ENCODE assay signal across 8 cellular contexts in genomic region chr20:17571153-17571527, GRCh38. TPM values are rescaled to one million over a fixed set of nuclear protein-coding genes. Genes with fewer than 3 reads are reported as not detected.
DNase-seq lines count a peak whose midpoint lies in the region; ATAC-seq, FAIRE-seq and TF ChIP-seq lines count a peak whose summit lies in the region.

No MANE protein-coding gene starts in this region.

- H4K91ac ChIP-seq in mesenchymal stem cell (ENCODE audit: low read length): no peak overlapping the region

- FAIRE-seq in K562 (lab: Jason Lieb, UNC) (no peak), HTR-8/SVneo (lab: Jason Lieb, UNC) (no peak)

- TF ChIP-seq CTCF in GM10248 (IDR thresholded peaks at IDR 0.05; ENCODE audit: control extremely low read depth, extremely low read depth, low read depth, missing control alignments): no peak
- no peak for TF ChIP-seq CTCF in K562 (IDR thresholded peaks at IDR 0.05 in 2 of 3, conservative IDR thresholded peaks at IDR 0.05 in 1 of 3; ENCODE audit: insufficient read depth in 2 of 3, low read depth in 1 of 3, low read length in 3 of 3)

- no peak overlapping the region for H2BK5ac ChIP-seq in mesenchymal stem cell (ENCODE audit: low read depth, low read length, poor library complexity, severe bottlenecking)

- no peaks in the 10 kb centered on the region for H3K9me1 ChIP-seq in K562 (ENCODE audit: control insufficient read depth, insufficient read depth, low read length)

- H2BK15ac ChIP-seq in mesenchymal stem cell (ENCODE audit: low read depth, poor library complexity, severe bottlenecking): no peak overlapping the region

- in situ Hi-C loops in K562 (cut with MboI): no loop called here

- peaks cover 58% of the 10 kb centered on the region for H3K79me2 ChIP-seq in K562 (ENCODE audit: control insufficient read depth, insufficient read depth, low read length)

- no peak; the same call in 1 of the 2 replicates for TF ChIP-seq EP300 in K562 (IDR thresholded peaks at IDR 0.05; ENCODE audit: low read length)

- BruUV-seq in K562 (replicated peaks; lab: Mats Ljungman, UMichigan): no TSS peak

- peaks cover 3% of the 10 kb centered on the region for H3K79me1 ChIP-seq in mesenchymal stem cell (replicated peaks; ENCODE audit: low read length, poor library complexity, severe bottlenecking)

- POLR2A ChIA-PET in GM10248 (lab: Yijun Ruan, JAX): interaction anchor here (0.7 kb wide), 1 partner anchor 372 kb away, joined by 3 read pairs; no protein-coding TSS in a partner anchor
- POLR2A ChIA-PET in K562 (lab: Yijun Ruan, JAX): interaction anchor here (1.4 to 2.3 kb wide), 3 partner anchors 9 to 14 kb away, joined by 4 to 9 read pairs (median 6); no protein-coding TSS in a partner anchor

- no peak overlapping the region for H4K8ac ChIP-seq in mesenchymal stem cell (ENCODE audit: low read length)

- TF ChIP-seq POLR2A in K562 (conservative IDR thresholded peaks at IDR 0.05): no peak

- H3K9me3 ChIP-seq in HUES48 (ENCODE audit: control insufficient read depth, insufficient read depth, low read length): no peaks in the 10 kb centered on the region
- H3K9me3 ChIP-seq in K562 (replicated peaks; ENCODE audit: control insufficient read depth, insufficient read depth, low read depth, low read length): no peaks in the 10 kb centered on the region
- H3K9me3 ChIP-seq in mesenchymal stem cell (ENCODE audit: control insufficient read depth, low read length): no peaks in the 10 kb centered on the region

- no peak overlapping the region for H3K23ac ChIP-seq in mesenchymal stem cell (ENCODE audit: low read length in 2 of 2)

- DNase-seq in GM10248 (ENCODE audit: extremely low spot score): peak; percentile 55
- no peak for DNase-seq in K562 (ENCODE audit: extremely low read depth in 1 of 4, low spot score in 3 of 4)
- no peak for DNase-seq in mesenchymal stem cell
- DNase-seq in HTR-8/SVneo (ENCODE audit: insufficient read length, low spot score): no peak
- no peak for DNase-seq in NCI-H2171 (lab: John Stamatoyannopoulos, UW)
- DNase-seq in NCI-H2081 (lab: John Stamatoyannopoulos, UW): no peak

- peak overlapping the region; percentile 82 for H3K4me3 ChIP-seq in HUES48 (ENCODE audit: low read depth, low read length)
- peak overlapping the region; percentile 83 for H3K4me3 ChIP-seq in K562
- peak overlapping the region in 1 of 2 experiments; percentile 95 for H3K4me3 ChIP-seq in mesenchymal stem cell (ENCODE audit: insufficient read depth in 1 of 2, low read depth in 1 of 2, low read length in 2 of 2)

- intact Hi-C loops in K562 (cut with micrococcal nuclease): no loop called here

- no peak overlapping the region for H2BK12ac ChIP-seq in mesenchymal stem cell (ENCODE audit: low read length in 2 of 2)

- H3K4ac ChIP-seq in mesenchymal stem cell (ENCODE audit: low read depth in 1 of 2, low read length in 2 of 2): no peak overlapping the region

- peaks cover 7% of the 10 kb centered on the region; the same call in 1 of the 2 replicates for H4K20me1 ChIP-seq in K562 (replicated peaks; ENCODE audit: control insufficient read depth, insufficient read depth, low read length)

- H3K36me3 ChIP-seq in HUES48 (ENCODE audit: control insufficient read depth, insufficient read depth, low read length): no peaks in the 10 kb centered on the region
- H3K36me3 ChIP-seq in K562 (ENCODE audit: control insufficient read depth, insufficient read depth, low read length): no peaks in the 10 kb centered on the region
- peaks cover 0 to 8% of the 10 kb centered on the region in 2 experiments for H3K36me3 ChIP-seq in mesenchymal stem cell (ENCODE audit: control insufficient read depth in 1 of 2, insufficient read depth in 2 of 2, low read depth in 1 of 2, low read length in 2 of 2)

- ATAC-seq in K562 (no peak), GM19328 (IDR thresholded peaks at IDR 0.05; ENCODE audit: unreplicated experiment) (no peak)

- no peaks in the 10 kb centered on the region for H3K27me3 ChIP-seq in HUES48 (ENCODE audit: control insufficient read depth, insufficient read depth, low read length)
- H3K27me3 ChIP-seq in K562 (ENCODE audit: control insufficient read depth in 2 of 2, insufficient read depth in 2 of 2, low read length in 2 of 2): no peaks in the 10 kb centered on the region
- no peaks in the 10 kb centered on the region for H3K27me3 ChIP-seq in mesenchymal stem cell (ENCODE audit: control insufficient read depth in 1 of 2, insufficient read depth in 1 of 2, low read length in 2 of 2)

- no peak overlapping the region for H3K14ac ChIP-seq in mesenchymal stem cell (ENCODE audit: low read length in 2 of 2)

- H3K4me1 ChIP-seq in HUES48 (ENCODE audit: control insufficient read depth, insufficient read depth, low read length): peaks cover 52% of the 10 kb centered on the region
- peaks cover 12 to 17% of the 10 kb centered on the region in 2 experiments for H3K4me1 ChIP-seq in K562 (replicated peaks in 1 of 2; ENCODE audit: control insufficient read depth in 2 of 2, insufficient read depth in 2 of 2, low read length in 2 of 2)
- H3K4me1 ChIP-seq in mesenchymal stem cell (ENCODE audit: control insufficient read depth, insufficient read depth, low read depth, low read length): peaks cover 4% of the 10 kb centered on the region

- H3K27ac ChIP-seq in HUES48 (ENCODE audit: low read depth, low read length): peak overlapping the region; percentile 96
- peak overlapping the region; percentile 68; the same call in 1 of the 3 replicates for H3K27ac ChIP-seq in K562 (ENCODE audit: extremely low read depth, low read depth, low read length)
- no peak overlapping the region for H3K27ac ChIP-seq in mesenchymal stem cell (ENCODE audit: low read length, poor library complexity, severe bottlenecking)

- H3K18ac ChIP-seq in mesenchymal stem cell (ENCODE audit: low read depth in 1 of 2, low read length in 2 of 2): no peak overlapping the region

- TF ChIP-seq RAD21 in K562 (CRISPR knock-in tag; conservative IDR thresholded peaks at IDR 0.05 in 1 of 2, IDR thresholded peaks at IDR 0.05 in 1 of 2): no peak

- no peak overlapping the region for H2AK5ac ChIP-seq in mesenchymal stem cell (ENCODE audit: low read length, severe bottlenecking)

- WGBS in K562 (ENCODE audit: insufficient coverage, low coverage, missing lambda C conversion rate): 0% methylated on average over 6 of the region's 6 CpGs
- 0% methylated on average over 6 of the region's 6 CpGs for WGBS in mesenchymal stem cell

- H2BK120ac ChIP-seq in mesenchymal stem cell (ENCODE audit: low read depth, low read length): no peak overlapping the region

- no peak overlapping the region; the same call in 1 of the 2 replicates for H3K9ac ChIP-seq in HUES48 (ENCODE audit: low read depth, low read length)
- H3K9ac ChIP-seq in K562 (ENCODE audit: insufficient read depth in 1 of 2, low read depth in 2 of 2, low read length in 2 of 2): peak overlapping the region in 1 of 2 experiments; percentile 68; a peak in 2 of 4 replicates
- H3K9ac ChIP-seq in mesenchymal stem cell (ENCODE audit: low read length): peak overlapping the region; percentile 96

- CTCF ChIA-PET in GM10248 (lab: Yijun Ruan, JAX) (interaction anchor here (0.8 to 2.5 kb wide), 10 partner anchors 8 to 425 kb away, joined by 3 to 14 read pairs (median 4); partner anchors contain the start of gene RRBP1), K562 (lab: Yijun Ruan, JAX; ENCODE audit: low intra/inter-chr PET ratio) (no interaction called here)

- peak overlapping the region; percentile 81 for H3K4me2 ChIP-seq in K562 (ENCODE audit: insufficient read depth, low read length)
- peak overlapping the region; percentile 64 for H3K4me2 ChIP-seq in mesenchymal stem cell (ENCODE audit: low read length, poor library complexity, severe bottlenecking)

- H2AFZ ChIP-seq in K562 (ENCODE audit: low read depth, low read length) (no peak overlapping the region), mesenchymal stem cell (ENCODE audit: low read depth, low read length) (no peak overlapping the region)

RNA-seq across cellular contexts. Expression of gene DSTN, which starts 1.3 kb away (rescaled TPM):
- 1.8 and 4.2 TPM in 2 replicates for total RNA-seq in K562 (2011; cell fraction: chromatin; rRNA removed; ENCODE audit: low replicate concordance)
- 1.3 and 2.0 TPM in 2 replicates for total RNA-seq in K562 (2011; cell fraction: nucleolus; rRNA removed)
- total RNA-seq in K562 (2011; cell fraction: nucleoplasm; rRNA removed): 3.9 and 5.3 TPM in 2 replicates
- total RNA-seq in K562 (2014; rRNA removed) (47.7 and 51.8 TPM in 2 replicates), K562 (2014; rRNA removed; fragmentation: Illumina TruSeq; extraction: Trizol) (61.0 and 63.1 TPM in 2 replicates), K562 (2015; rRNA removed; fragmentation: Illumina TruSeq; extraction: Trizol) (62.3 and 63.1 TPM in 2 replicates), K562 (2021) (68.2 and 77.6 TPM in 2 replicates)
- polyA plus RNA-seq in K562 (2011; rRNA removed) (25.7 and 38.1 TPM in 2 replicates), K562 (2014; fragmentation: Illumina TruSeq; extraction: Trizol) (87.6 and 88.3 TPM in 2 replicates), K562 (2014; fragmentation: Nextera tagmentation; extraction: Ambion mirVana) (10 to 100 TPM; 37.5 to 47.7 TPM), K562 (2014; rRNA removed) (47.9 and 64.3 TPM in 2 replicates)
- polyA plus RNA-seq in K562 (2011; cell fraction: cytosol; rRNA removed): 4.8 and 16.4 TPM in 2 replicates
- polyA plus RNA-seq in K562 (2011; cell fraction: nucleus; rRNA removed): 4.9 and 14.9 TPM in 2 replicates
- 86.2 and 126 TPM in 2 replicates for polyA plus RNA-seq in K562 (2012)
- polyA minus RNA-seq in K562 (2011; rRNA and poly(A)+ RNA removed): 8.1 and 20.3 TPM in 2 replicates
- polyA minus RNA-seq in K562 (2011; cell fraction: cytosol; rRNA and poly(A)+ RNA removed): 14.6 and 17.2 TPM in 2 replicates
- polyA minus RNA-seq in K562 (2011; cell fraction: nucleus; rRNA and poly(A)+ RNA removed): 1.1 and 3.7 TPM in 2 replicates
- 931 TPM for polyA plus RNA-seq in mesenchymal stem cell (2013, experiment 1 of 2)
- polyA plus RNA-seq in mesenchymal stem cell (2013, experiment 2 of 2): 914 TPM

RNA-seq across cellular contexts. Expression of gene BFSP1, which starts 40.0 kb away (rescaled TPM):
- total RNA-seq in K562 (2011; cell fraction: chromatin; rRNA removed; ENCODE audit: low replicate concordance): 0.35 TPM in 1 of 2 replicates, not detected in the other
- total RNA-seq in K562 (2011; cell fraction: nucleolus; rRNA removed): 0.50 TPM in 1 of 2 replicates, not detected in the other
- total RNA-seq in K562 (2011; cell fraction: nucleoplasm; rRNA removed): not detected in 2 replicates
- total RNA-seq in K562 (2014; rRNA removed) (0.09 and 0.53 TPM in 2 replicates), K562 (2014; rRNA removed; fragmentation: Illumina TruSeq; extraction: Trizol) (0.54 and 0.58 TPM in 2 replicates), K562 (2015; rRNA removed; fragmentation: Illumina TruSeq; extraction: Trizol) (0.34 and 0.40 TPM in 2 replicates), K562 (2021) (0.29 and 0.40 TPM in 2 replicates)
- polyA plus RNA-seq in K562 (2011; rRNA removed) (0.32 and 0.70 TPM in 2 replicates), K562 (2014; fragmentation: Illumina TruSeq; extraction: Trizol) (0.43 and 0.55 TPM in 2 replicates), K562 (2014; fragmentation: Nextera tagmentation; extraction: Ambion mirVana) (under 1 TPM; 0.20 to 0.42 TPM), K562 (2014; rRNA removed) (0.42 and 0.86 TPM in 2 replicates)
- 0.04 and 0.43 TPM in 2 replicates for polyA plus RNA-seq in K562 (2011; cell fraction: cytosol; rRNA removed)
- polyA plus RNA-seq in K562 (2011; cell fraction: nucleus; rRNA removed): 0.38 and 1.1 TPM in 2 replicates
- polyA plus RNA-seq in K562 (2012): 0.51 and 0.65 TPM in 2 replicates
- polyA minus RNA-seq in K562 (2011; rRNA and poly(A)+ RNA removed): 0.28 and 0.60 TPM in 2 replicates
- polyA minus RNA-seq in K562 (2011; cell fraction: cytosol; rRNA and poly(A)+ RNA removed): not detected in 2 replicates
- 0.67 and 0.89 TPM in 2 replicates for polyA minus RNA-seq in K562 (2011; cell fraction: nucleus; rRNA and poly(A)+ RNA removed)
- 6.3 TPM for polyA plus RNA-seq in mesenchymal stem cell (2013, experiment 1 of 2)
- polyA plus RNA-seq in mesenchymal stem cell (2013, experiment 2 of 2): 6.0 TPM
